In genomic region chr3:150703756-150704344, GRCh38 we compare ENCODE assay signal across 9 cellular contexts. TPM values are rescaled to one million over a fixed set of nuclear protein-coding genes. Genes with fewer than 3 reads are reported as not detected.
DNase-seq lines count a peak whose midpoint lies in the region; ATAC-seq and TF ChIP-seq lines count a peak whose summit lies in the region.
"Had no signal": no experiment of that assay in that cellular context is flagged by ENCODE, and none has a peak within 500 bp of the region (broad histone marks: within the 10 kb centered on the region; RNA-seq: fewer than 3 reads in every experiment).

ERICH6 (minus strand) TSS chr3:150703920; CDS start chr3:150703898, 22 bp downstream.

- peaks cover 16% of the 10 kb centered on the region for H3K4me1 Mint-ChIP-seq in CD14-positive monocyte

- WGBS in lower leg skin, 2 donors: 0 to 1% methylated on average over 35 of the region's 35 CpGs

- H3K36me3 Mint-ChIP-seq in CD14-positive monocyte: no peaks in the 10 kb centered on the region

- TF ChIP-seq POLR2A in lower leg skin (IDR thresholded peaks at IDR 0.05): no peak

- intact Hi-C loops in CD14-positive monocyte (cut with micrococcal nuclease): no loop called here
- intact Hi-C loops in dorsolateral prefrontal cortex (cut with DNase I): loop anchor here (1.0 to 10.0 kb wide), 4 partner anchors 59 to 159 kb away; partner anchors contain the start of genes EIF2A (in 1 of the 2), SELENOT (in 1 of the 2), SERP1 (in 1 of the 2) and SIAH2 (in 1 of the 2)
- intact Hi-C loops in lower leg skin (cut with DNase I; ENCODE audit: low total_unique reads): no loop called here

- peak within 1 kb of the TSS in 51 of 59 donors; percentile 17 to 89 (median 72) for H3K27ac ChIP-seq in dorsolateral prefrontal cortex

- H3K4me3 ChIP-seq in dorsolateral prefrontal cortex (peak within 1 kb of the TSS; percentile 44 to 87 (median 73)), lower leg skin (ENCODE audit: low read depth, poor library complexity, severe bottlenecking) (peak within 1 kb of the TSS; percentile 59)

- peak within 1 kb of the TSS; percentile 92 to 95 for H3K4me3 Mint-ChIP-seq in CD14-positive monocyte

- peak; percentile 88 for DNase-seq in CD14-positive monocyte (ENCODE audit: low spot score)
- DNase-seq in NCI-H526 (lab: John Stamatoyannopoulos, UW): peak; percentile 86 to 98
- DNase-seq in activated CD4-positive, alpha-beta T cell treated with anti-CD3 and anti-CD28 coated beads, Interleukin-2, amount 50 U/mL, for 4 hours: peak; percentile 56 to 57
- peak; percentile 67 to 92 (median 88) for DNase-seq in dorsolateral prefrontal cortex
- DNase-seq in lower leg skin (ENCODE audit: low spot score in 2 of 2): peak; percentile 82 to 97
- peak; percentile 75 to 82 for DNase-seq in stimulated activated CD4-positive, alpha-beta T cell treated with anti-CD3 and anti-CD28 coated beads, Interleukin-4, amount 100 ng/mL, for 48 hours (ENCODE audit: low read depth in 2 of 2)

- peaks cover 0 to 4% (median 2%) of the 10 kb centered on the region in 7 donors for H3K9me3 Mint-ChIP-seq in CD14-positive monocyte

- H3K27me3 ChIP-seq in dorsolateral prefrontal cortex: no peaks in the 10 kb centered on the region

- H3K27ac Mint-ChIP-seq in CD14-positive monocyte: peak within 1 kb of the TSS; percentile 93 to 99 (median 98)

- peak; percentile 98 for ATAC-seq in GM19328 (IDR thresholded peaks at IDR 0.05; ENCODE audit: unreplicated experiment)
- peak; percentile 94 for ATAC-seq in HG03469 (IDR thresholded peaks at IDR 0.05; ENCODE audit: unreplicated experiment)

- TF ChIP-seq CTCF in CD14-positive monocyte (IDR thresholded peaks at IDR 0.05): no peak
- peak in 19 of 56 donors; percentile 5 to 39 (median 20) for TF ChIP-seq CTCF in dorsolateral prefrontal cortex (IDR thresholded peaks at IDR 0.05 in 54 of 56, conservative IDR thresholded peaks at IDR 0.05 in 2 of 56; ENCODE audit: low read depth in 1 of 56, partially characterized antibody in 56 of 56)
- no peak for TF ChIP-seq CTCF in lower leg skin (IDR thresholded peaks at IDR 0.05)

- peaks cover 3 to 11% (median 4%) of the 10 kb centered on the region in 3 donors for H3K27me3 Mint-ChIP-seq in CD14-positive monocyte (ENCODE audit: low read depth in 3 of 3)

RNA-seq across cellular contexts. Expression of gene ERICH6, which starts in this region (rescaled TPM):
- not detected for polyA plus RNA-seq in CD14-positive monocyte
- total RNA-seq in dorsolateral prefrontal cortex: 1 to 10 TPM in 15 of 120 experiments, under 1 TPM in 66, not detected in 39; 0.23 to 2.5 (median 0.63) TPM
- total RNA-seq in lower leg skin: not detected
- total RNA-seq: subcutaneous adipose tissue had no signal

Comparison
In these comparisons a context has a peak if more than half of its experiments do, and no peak if none do; other contexts are left out.
1. Peak in every context shown above with its lines: DNase-seq, ATAC-seq, H3K4me3 ChIP-seq and H3K27ac ChIP-seq.
2. Peak in DNase-seq in CD14-positive monocyte; RNA of the gene not detected or under 1 TPM.
3. Peak in DNase-seq and H3K4me3 ChIP-seq in lower leg skin; RNA of the gene not detected or under 1 TPM.
4. intact Hi-C loops: an anchor here in dorsolateral prefrontal cortex (1.0 to 10.0 kb wide); none called in CD14-positive monocyte and lower leg skin.